In the genomic region with DNA sequence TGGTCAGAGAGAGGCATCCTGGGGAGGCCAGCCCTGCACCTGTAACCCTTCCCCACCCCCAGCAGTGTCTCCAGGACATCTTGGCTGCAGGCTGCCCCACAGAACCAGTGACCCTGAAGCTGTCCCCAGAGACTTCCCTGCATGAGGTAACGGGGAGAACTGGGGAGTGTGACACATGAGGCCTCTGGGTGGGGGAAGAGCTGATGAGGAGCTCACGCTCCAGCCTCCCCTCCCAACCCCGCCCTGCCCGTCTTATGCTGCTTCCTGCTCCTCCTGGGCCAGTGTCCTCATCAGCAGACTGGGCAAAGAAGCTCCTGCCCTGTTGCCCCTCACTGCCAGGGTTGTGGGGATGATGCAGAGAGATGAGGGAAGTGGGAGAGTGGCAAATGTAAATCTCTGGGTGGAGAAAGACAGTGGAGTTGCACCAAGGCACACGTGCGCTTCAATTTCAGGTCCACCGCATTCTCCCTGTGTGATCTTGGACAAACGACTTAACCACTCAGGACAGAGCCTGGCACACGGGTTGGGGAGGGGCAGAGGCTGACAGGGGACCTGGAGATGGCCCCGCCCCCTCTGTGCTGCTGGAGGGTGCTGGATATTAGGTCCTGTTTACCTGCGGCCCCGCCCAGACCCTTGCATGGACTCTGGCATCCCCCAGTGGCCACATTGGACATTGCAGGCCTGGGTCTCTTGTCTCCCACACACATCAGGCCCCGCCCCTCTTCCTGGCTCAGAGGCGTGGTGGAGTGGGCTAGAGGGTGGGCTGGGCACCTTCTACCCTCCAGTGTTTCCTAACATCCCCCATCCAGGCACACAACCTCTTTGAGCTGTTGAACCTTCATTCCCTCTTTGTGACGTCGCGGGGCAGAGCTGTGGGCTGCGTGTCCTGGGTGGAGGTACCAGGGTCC, we compare ENCODE assay signal across 8 cellular contexts. TPM values are rescaled to one million over a fixed set of nuclear protein-coding genes. Genes with fewer than 3 reads are reported as not detected.
DNase-seq lines count a peak whose midpoint lies in the region; ATAC-seq lines count a peak whose summit lies in the region.
"Had no signal": no experiment of that assay in that cellular context is flagged by ENCODE, and none has a peak within 500 bp of the region (broad histone marks: within the 10 kb centered on the region; RNA-seq: fewer than 3 reads in every experiment).

No MANE protein-coding gene starts in this region.

- DNase-seq in HUDEP-2 (lab: John Stamatoyannopoulos, UW; ENCODE audit: unreplicated experiment in 76 of 76) (peak in 69 of 76 experiments; percentile 15 to 82 (median 63)), NT2/D1 (ENCODE audit: low read depth, low spot score) (peak; percentile 80), epidermal melanocyte (ENCODE audit: insufficient read length, low spot score) (peak; percentile 88), mucosa of gallbladder (ENCODE audit: low spot score) (peak; percentile 86)
- DNase-seq in activated CD8-positive, alpha-beta memory T cell treated with anti-CD3 and anti-CD28 coated beads, Interleukin-2, amount 10 ng/mL, durations not matched to agents 7 days and 5 days = peak; percentile 94
- peak; percentile 96 for DNase-seq in stimulated activated CD8-positive, alpha-beta memory T cell treated with anti-CD3 and anti-CD28 coated beads, Interleukin-4, amount 100 ng/mL, for 48 hours

- H3K9ac ChIP-seq in NT2/D1 (ENCODE audit: insufficient read length, low read depth) = no peak overlapping the region

- no peaks in the 10 kb centered on the region for H3K9me3 ChIP-seq in NT2/D1 (ENCODE audit: insufficient read depth, low read length)

- H3K36me3 ChIP-seq in NT2/D1 (ENCODE audit: insufficient read depth, insufficient read length, low read length) = no peaks in the 10 kb centered on the region

- H3K4me3 Mint-ChIP-seq in activated CD8-positive, alpha-beta memory T cell treated with anti-CD3 and anti-CD28 coated beads, Interleukin-2, amount 10 ng/mL, durations not matched to agents 7 days and 5 days = no peak overlapping the region

- no peak overlapping the region for H3K4me3 ChIP-seq in NT2/D1 (ENCODE audit: insufficient read length, low read depth)

- no peaks in the 10 kb centered on the region for H3K36me3 Mint-ChIP-seq in activated CD8-positive, alpha-beta memory T cell treated with anti-CD3 and anti-CD28 coated beads, Interleukin-2, amount 10 ng/mL, durations not matched to agents 7 days and 5 days

- H3K4me1 Mint-ChIP-seq in activated CD8-positive, alpha-beta memory T cell treated with anti-CD3 and anti-CD28 coated beads, Interleukin-2, amount 10 ng/mL, durations not matched to agents 7 days and 5 days = peaks cover 11% of the 10 kb centered on the region

- H3K9me3 Mint-ChIP-seq in activated CD8-positive, alpha-beta memory T cell treated with anti-CD3 and anti-CD28 coated beads, Interleukin-2, amount 10 ng/mL, durations not matched to agents 7 days and 5 days (ENCODE audit: low read depth) = no peaks in the 10 kb centered on the region

- H3K4me1 ChIP-seq in NT2/D1 (ENCODE audit: insufficient read depth, insufficient read length) = peaks cover 3% of the 10 kb centered on the region

- H3K27me3 ChIP-seq in NT2/D1 (ENCODE audit: insufficient read depth, insufficient read length) = no peaks in the 10 kb centered on the region

- peaks cover 4% of the 10 kb centered on the region for H3K27me3 Mint-ChIP-seq in activated CD8-positive, alpha-beta memory T cell treated with anti-CD3 and anti-CD28 coated beads, Interleukin-2, amount 10 ng/mL, durations not matched to agents 7 days and 5 days

- H3K27ac Mint-ChIP-seq in activated CD8-positive, alpha-beta memory T cell treated with anti-CD3 and anti-CD28 coated beads, Interleukin-2, amount 10 ng/mL, durations not matched to agents 7 days and 5 days = no peak overlapping the region

- ATAC-seq in GM18498 (IDR thresholded peaks at IDR 0.05; ENCODE audit: unreplicated experiment) = peak; percentile 58
- peak; percentile 98 for ATAC-seq in activated CD8-positive, alpha-beta memory T cell treated with anti-CD3 and anti-CD28 coated beads, Interleukin-2, amount 10 ng/mL, durations not matched to agents 7 days and 5 days

- CTCF ChIA-PET in activated CD8-positive, alpha-beta memory T cell treated with anti-CD3 and anti-CD28 coated beads, Interleukin-2, amount 10 ng/mL, durations not matched to agents 7 days and 5 days (lab: Charles Lee) = interaction anchor here (0.6 to 4.6 kb wide), 14 partner anchors 9 to 453 kb away, joined by 3 to 39 read pairs (median 5); a partner anchor contains a TSS

RNA-seq across cellular contexts. Expression of a gene that starts 12.3 kb away (rescaled TPM):
- not detected for total RNA-seq in activated CD8-positive, alpha-beta memory T cell treated with anti-CD3 and anti-CD28 coated beads, Interleukin-2, amount 10 ng/mL, durations not matched to agents 7 days and 5 days
- total RNA-seq in mucosa of gallbladder = 0.63 TPM

RNA-seq across cellular contexts. Expression of a gene that starts 17.6 kb away (rescaled TPM):
- total RNA-seq in activated CD8-positive, alpha-beta memory T cell treated with anti-CD3 and anti-CD28 coated beads, Interleukin-2, amount 10 ng/mL, durations not matched to agents 7 days and 5 days = 1 to 10 TPM in 1 of 2 experiments, under 1 TPM in 1; 0.91 to 1.8 TPM
- total RNA-seq in mucosa of gallbladder = 4.7 TPM

RNA-seq across cellular contexts. Expression of a gene that starts 34.0 kb away (rescaled TPM):
- total RNA-seq in activated CD8-positive, alpha-beta memory T cell treated with anti-CD3 and anti-CD28 coated beads, Interleukin-2, amount 10 ng/mL, durations not matched to agents 7 days and 5 days = not detected
- total RNA-seq in mucosa of gallbladder = 0.32 TPM

RNA-seq across cellular contexts. Expression of a gene that starts 38.0 kb away (rescaled TPM):
- total RNA-seq in activated CD8-positive, alpha-beta memory T cell treated with anti-CD3 and anti-CD28 coated beads, Interleukin-2, amount 10 ng/mL, durations not matched to agents 7 days and 5 days = not detected
- total RNA-seq in mucosa of gallbladder = 187 TPM

RNA-seq across cellular contexts. Expression of a gene that starts 51.8 kb away (rescaled TPM):
- not detected for total RNA-seq in activated CD8-positive, alpha-beta memory T cell treated with anti-CD3 and anti-CD28 coated beads, Interleukin-2, amount 10 ng/mL, durations not matched to agents 7 days and 5 days
- total RNA-seq in mucosa of gallbladder = not detected
- total RNA-seq: subcutaneous adipose tissue had no signal
